In the genomic region with DNA sequence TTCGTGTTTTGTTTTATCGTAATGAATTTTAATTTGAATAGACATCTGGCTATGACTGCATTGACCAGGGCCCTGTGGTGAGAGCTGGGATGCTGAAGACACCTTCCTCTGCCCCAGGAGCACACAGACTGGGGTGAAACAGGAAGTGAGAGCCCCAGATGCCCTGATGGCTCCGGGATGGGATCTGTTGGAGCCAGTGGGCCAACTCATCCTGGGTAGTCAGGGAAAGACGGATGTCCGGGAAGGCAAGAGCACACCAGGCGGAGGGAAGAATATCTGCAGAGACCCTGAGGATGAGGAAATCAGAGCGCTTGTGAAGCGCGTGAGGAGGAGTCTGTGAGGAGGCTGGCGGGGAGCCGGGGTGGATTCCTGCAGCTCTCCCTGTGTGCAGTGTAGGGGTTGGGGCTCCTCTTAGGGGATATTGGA, we compare ENCODE assay signal across 9 cellular contexts.
DNase-seq lines count a peak whose midpoint lies in the region; ATAC-seq and TF ChIP-seq lines count a peak whose summit lies in the region.
"Had no signal": no experiment of that assay in that cellular context is flagged by ENCODE, and none has a peak within 500 bp of the region (broad histone marks: within the 10 kb centered on the region; RNA-seq: fewer than 3 reads in every experiment).

No MANE protein-coding gene starts in this region.

- TF ChIP-seq POLR2A in gastroesophageal sphincter (IDR thresholded peaks at IDR 0.05) = no peak

- no peaks in the 10 kb centered on the region for H3K9me3 ChIP-seq in T-helper 17 cell (ENCODE audit: control insufficient read depth, low read length, poor library complexity, severe bottlenecking)
- no peaks in the 10 kb centered on the region for H3K9me3 ChIP-seq in gastroesophageal sphincter

- H3K9me3 Mint-ChIP-seq in CD14-positive monocyte = peaks cover 0 to 2% (median 0%) of the 10 kb centered on the region in 7 donors

- TF ChIP-seq CTCF in CD14-positive monocyte (IDR thresholded peaks at IDR 0.05) (no peak), gastroesophageal sphincter (IDR thresholded peaks at IDR 0.05) (no peak)

- no peak for TF ChIP-seq EP300 in gastroesophageal sphincter (IDR thresholded peaks at IDR 0.05)

- WGBS in gastroesophageal sphincter (ENCODE audit: low coverage in 1 of 2), 2 donors = 20% methylated on average over 4 of the region's 11 CpGs; no CpG with 5 or more reads in 1 of the 2 donors

- H3K27me3 ChIP-seq in gastroesophageal sphincter = no peaks in the 10 kb centered on the region

- H3K4me3 Mint-ChIP-seq in CD14-positive monocyte (peak overlapping the region; percentile 56 to 59), T-helper 17 cell (peak overlapping the region; percentile 73)

- no peaks in the 10 kb centered on the region for H3K36me3 ChIP-seq in gastroesophageal sphincter

- peaks cover 46% of the 10 kb centered on the region for H3K4me1 Mint-ChIP-seq in CD14-positive monocyte
- H3K4me1 Mint-ChIP-seq in T-helper 17 cell = peaks cover 19% of the 10 kb centered on the region

- H3K27ac Mint-ChIP-seq in CD14-positive monocyte (peak overlapping the region in 6 of 7 donors; percentile 27 to 72 (median 45)), T-helper 17 cell (peak overlapping the region; percentile 37)

- peaks cover 0 to 33% (median 20%) of the 10 kb centered on the region in 3 donors for H3K4me1 ChIP-seq in gastroesophageal sphincter

- peaks cover 57 to 70% of the 10 kb centered on the region in 2 donors for H3K36me3 Mint-ChIP-seq in CD14-positive monocyte
- H3K36me3 Mint-ChIP-seq in T-helper 17 cell (ENCODE audit: low read depth) = peaks cover 9% of the 10 kb centered on the region

- ATAC-seq in T-helper 17 cell (no peak), gastroesophageal sphincter (peak; percentile 68), sciatic nerve (peak; percentile 85), HG02938 (IDR thresholded peaks at IDR 0.05; ENCODE audit: unreplicated experiment) (no peak), GM18867 (IDR thresholded peaks at IDR 0.05; ENCODE audit: unreplicated experiment) (no peak)

- H3K4me3 ChIP-seq in gastroesophageal sphincter = peak overlapping the region in 1 of 2 donors; percentile 29

- H3K27me3 Mint-ChIP-seq in CD14-positive monocyte (ENCODE audit: low read depth in 3 of 3) = no peaks in the 10 kb centered on the region
- H3K27me3 Mint-ChIP-seq in T-helper 17 cell = no peaks in the 10 kb centered on the region

- intact Hi-C loops in CD14-positive monocyte (cut with micrococcal nuclease) (no loop called here), sciatic nerve (cut with DNase I) (no loop called here)

- DNase-seq in CD14-positive monocyte (ENCODE audit: low spot score) (no peak), T-helper 17 cell (no peak), sciatic nerve (ENCODE audit: low spot score) (peak; percentile 72), NCI-H82 treated with DMSO at 0.1 percent for 48 hours (lab: John Stamatoyannopoulos, UW; ENCODE audit: unreplicated experiment) (no peak)
- DNase-seq in stimulated activated CD4-positive, alpha-beta T cell treated with anti-CD3 and anti-CD28 coated beads, Interleukin-15, amount 100 ng/mL, for 24 hours = no peak
- DNase-seq: stimulated activated CD8-positive, alpha-beta memory T cell treated with anti-CD3 and anti-CD28 coated beads, Interleukin-4, amount 100 ng/mL, for 48 hours had no signal

- peak overlapping the region in 3 of 4 donors; percentile 63 to 68 (median 64) for H3K27ac ChIP-seq in gastroesophageal sphincter

Comparison
In these comparisons a context has a peak if more than half of its experiments do, and no peak if none do; other contexts are left out.
1. ATAC-seq: peak in gastroesophageal sphincter (single experiment) and sciatic nerve (single experiment); none in T-helper 17 cell (single experiment), HG02938 (single experiment) and GM18867 (single experiment).